16 cellular contexts compared by ENCODE assay signal in the genomic region with DNA sequence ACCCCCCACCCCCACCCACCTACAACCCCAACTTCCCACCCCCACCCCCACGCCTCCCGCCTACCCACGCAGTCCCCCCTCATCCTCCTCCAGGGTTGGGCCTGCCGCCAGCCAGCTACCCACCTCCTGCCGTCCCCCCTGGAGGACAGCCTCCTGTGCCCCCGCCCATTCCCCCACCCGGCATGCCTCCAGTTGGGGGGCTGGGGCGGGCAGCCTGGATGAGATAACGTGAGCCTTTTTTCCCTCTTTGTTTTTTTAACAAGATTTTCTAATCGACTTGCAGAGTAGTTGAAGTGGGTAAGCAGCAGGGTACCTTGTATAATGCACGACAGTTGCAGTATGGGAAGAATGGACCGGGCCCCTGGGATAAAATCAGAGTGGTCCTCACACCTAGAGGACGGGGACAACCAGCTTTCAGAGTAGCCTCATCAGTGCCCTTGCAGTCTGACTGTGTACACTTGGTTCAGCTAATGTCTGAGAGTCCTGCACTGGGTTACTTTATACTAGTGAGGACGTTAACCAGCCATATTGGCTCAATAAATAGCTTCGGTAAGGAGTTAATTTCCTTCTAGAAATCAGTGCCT. TPM values are rescaled to one million over a fixed set of nuclear protein-coding genes. Genes with fewer than 3 reads are reported as not detected.
DNase-seq lines count a peak whose midpoint lies in the region; ATAC-seq, FAIRE-seq and TF ChIP-seq lines count a peak whose summit lies in the region.
"Had no signal": no experiment of that assay in that cellular context is flagged by ENCODE, and none has a peak within 500 bp of the region (broad histone marks: within the 10 kb centered on the region; RNA-seq: fewer than 3 reads in every experiment).

No MANE protein-coding gene starts in this region.

- no peak for TF ChIP-seq RAD21 in HepG2 (CRISPR knock-in tag; IDR thresholded peaks at IDR 0.05)

- H3K27me3 Mint-ChIP-seq in immature natural killer cell (ENCODE audit: low read depth in 3 of 3) = peaks cover 3 to 14% (median 12%) of the 10 kb centered on the region in 3 donors
- H3K27me3 Mint-ChIP-seq: IgD-negative memory B cell had no signal

- FAIRE-seq in HepG2 (lab: Jason Lieb, UNC) = no peak

- WGBS in HepG2 (ENCODE audit: low lambda C conversion rate) = 94% methylated on average over 15 of the region's 15 CpGs
- 76% methylated on average over 14 of the region's 15 CpGs for WGBS in right lobe of liver (ENCODE audit: insufficient coverage, low coverage, low lambda C conversion rate, missing lambda C conversion rate)

- DNase-seq in HepG2 (ENCODE audit: low spot score) (no peak), right lobe of liver (no peak), NCI-H82 treated with DMSO at 0.1 percent for 48 hours (lab: John Stamatoyannopoulos, UW; ENCODE audit: unreplicated experiment) (no peak), immature natural killer cell (no peak)
- DNase-seq in central memory CD4-positive, alpha-beta T cell = no peak
- DNase-seq: activated CD4-positive, CD25-positive, alpha-beta regulatory T cell treated with anti-CD3 and anti-CD28 coated beads, Interleukin-2, amount 50 U/mL, for 72 hours; activated naive CD4-positive, alpha-beta T cell; mesendoderm; NCI-H2081; NCI-H510A; SHP77; stomach had no signal

- POLR2A ChIA-PET in HepG2 (lab: Yijun Ruan, JAX) = no interaction called here

- intact Hi-C loops in HepG2 (cut with micrococcal nuclease; ENCODE audit: unreplicated experiment) (no loop called here), right lobe of liver (cut with DNase I) (no loop called here)

- H3K9me3 ChIP-seq in HepG2 (ENCODE audit: low read length) = no peaks in the 10 kb centered on the region
- H3K9me3 ChIP-seq in right lobe of liver = no peaks in the 10 kb centered on the region
- no peaks in the 10 kb centered on the region for H3K9me3 ChIP-seq in muscle layer of colon (ENCODE audit: low read length)
- H3K9me3 ChIP-seq: stomach had no signal

- H3K4me3 ChIP-seq in HepG2 (replicated peaks in 1 of 3; ENCODE audit: insufficient read depth in 1 of 3, low read depth in 2 of 3, low read length in 3 of 3) = no peak overlapping the region
- H3K4me3 ChIP-seq in right lobe of liver = no peak overlapping the region
- no peak overlapping the region for H3K4me3 ChIP-seq in muscle layer of colon (ENCODE audit: low read depth in 1 of 2, low read length in 2 of 2)
- H3K4me3 ChIP-seq: stomach had no signal

- H3K4me2 ChIP-seq in HepG2 (ENCODE audit: low read depth, low read length) = no peak overlapping the region

- no peak overlapping the region for H3K27ac ChIP-seq in HepG2 (ENCODE audit: extremely low read length, insufficient read depth, low read length)
- H3K27ac ChIP-seq in right lobe of liver = no peak overlapping the region
- H3K27ac ChIP-seq in angular gyrus (ENCODE audit: low read depth, low read length) = peak overlapping the region; percentile 46
- H3K27ac ChIP-seq in muscle layer of colon (ENCODE audit: low read depth, low read length) = peak overlapping the region; percentile 64

- no peak overlapping the region for H3K4me3 Mint-ChIP-seq in immature natural killer cell
- H3K4me3 Mint-ChIP-seq: IgD-negative memory B cell had no signal

- in situ Hi-C loops in HepG2 (cut with HindIII; ENCODE audit: extremely low pct_ligation_motif_present, low pct_unique_long_range_greater_than_20kb) = no loop called here

- BruUV-seq in HepG2 (replicated peaks; lab: Mats Ljungman, UMichigan) = TSS peak; percentile 84

- no peak overlapping the region for H3K9ac ChIP-seq in HepG2 (ENCODE audit: insufficient read depth, low read depth, low read length)
- H3K9ac ChIP-seq in muscle layer of colon (ENCODE audit: low read length) = no peak overlapping the region

- H3K4me1 ChIP-seq in HepG2 (ENCODE audit: insufficient read depth, low read length) = no peaks in the 10 kb centered on the region
- peaks cover 0 to 10% (median 3%) of the 10 kb centered on the region in 4 donors for H3K4me1 ChIP-seq in right lobe of liver
- peaks cover 27% of the 10 kb centered on the region for H3K4me1 ChIP-seq in muscle layer of colon (ENCODE audit: insufficient read depth, low read length)

- H4K20me1 ChIP-seq in HepG2 (ENCODE audit: insufficient read depth, low read length) = peaks cover 10% of the 10 kb centered on the region; the same call in 1 of the 2 replicates

- ATAC-seq in HepG2 (no peak), right lobe of liver (no peak), HG02642 (IDR thresholded peaks at IDR 0.05; ENCODE audit: poor library complexity, unreplicated experiment) (no peak)

- no peak for TF ChIP-seq CTCF in HepG2 (CRISPR knock-in tag; IDR thresholded peaks at IDR 0.05)
- TF ChIP-seq CTCF in right lobe of liver (IDR thresholded peaks at IDR 0.05) = no peak

- H3K36me3 ChIP-seq in HepG2 (replicated peaks in 1 of 2; ENCODE audit: control insufficient read depth in 1 of 2, insufficient read depth in 2 of 2, low read length in 2 of 2) = peaks cover 32 to 80% of the 10 kb centered on the region in 2 experiments; a peak in 4 of 5 replicates
- H3K36me3 ChIP-seq in right lobe of liver = peaks cover 0 to 42% (median 7%) of the 10 kb centered on the region in 4 donors
- H3K36me3 ChIP-seq in muscle layer of colon (ENCODE audit: insufficient read depth, low read length) = peaks cover 71% of the 10 kb centered on the region

- H3K27me3 ChIP-seq in HepG2 (ENCODE audit: control insufficient read depth in 1 of 2, insufficient read depth in 2 of 2, low read length in 2 of 2) (no peaks in the 10 kb centered on the region), right lobe of liver (no peaks in the 10 kb centered on the region), muscle layer of colon (ENCODE audit: control insufficient read depth in 1 of 2, insufficient read depth in 2 of 2, low read length in 2 of 2) (no peaks in the 10 kb centered on the region)
- H3K27me3 ChIP-seq: stomach had no signal

- no peak overlapping the region for H2AFZ ChIP-seq in HepG2 (ENCODE audit: low read length)

- H3K4me1 Mint-ChIP-seq in immature natural killer cell = peaks cover 0 to 1% of the 10 kb centered on the region in 2 donors
- H3K4me1 Mint-ChIP-seq: IgD-negative memory B cell had no signal

- CTCF ChIA-PET in HepG2 (lab: Yijun Ruan, JAX; ENCODE audit: low intra/inter-chr PET ratio, low total read pairs) = no interaction called here

- H3K36me3 Mint-ChIP-seq in immature natural killer cell = peaks cover 10 to 38% (median 20%) of the 10 kb centered on the region in 3 donors

- H3K9me3 Mint-ChIP-seq in immature natural killer cell = no peaks in the 10 kb centered on the region
- H3K9me3 Mint-ChIP-seq: IgD-negative memory B cell had no signal

- TF ChIP-seq EP300 in HepG2 (IDR thresholded peaks at IDR 0.05; ENCODE audit: low read depth in 2 of 2, low read length in 2 of 2) = no peak
- TF ChIP-seq EP300 in HepG2 (CRISPR knock-in tag; IDR thresholded peaks at IDR 0.05; ENCODE audit: borderline replicate concordance) = no peak

- no peak overlapping the region for H3K27ac Mint-ChIP-seq in immature natural killer cell

- TF ChIP-seq POLR2A in HepG2 (IDR thresholded peaks at IDR 0.05; ENCODE audit: insufficient read depth in 1 of 2, low read depth in 2 of 2, low read length in 2 of 2) (peak in 1 of 2 experiments; percentile 30; a peak in 1 of 4 replicates), right lobe of liver (IDR thresholded peaks at IDR 0.05) (no peak)

- no peaks in the 10 kb centered on the region for H3K79me2 ChIP-seq in HepG2 (ENCODE audit: insufficient read depth, low read length)

RNA-seq across cellular contexts. Expression of a gene that starts 29.4 kb away (rescaled TPM):
- total RNA-seq in HepG2 (2016; rRNA removed; fragmentation: Illumina TruSeq; extraction: Trizol) = 9.7 and 16.5 TPM in 2 replicates
- total RNA-seq in HepG2 (2016; cell fraction: cytosol; rRNA removed; fragmentation: Illumina TruSeq; extraction: Trizol; ENCODE audit: low read depth) = 5.1 and 6.8 TPM in 2 replicates
- 10.3 and 17.3 TPM in 2 replicates for total RNA-seq in HepG2 (2016; cell fraction: insoluble cytoplasmic fraction; rRNA removed; fragmentation: Illumina TruSeq; extraction: Trizol)
- 17.8 and 18.8 TPM in 2 replicates for total RNA-seq in HepG2 (2016; cell fraction: membrane; rRNA removed; fragmentation: Illumina TruSeq; extraction: Trizol)
- total RNA-seq in HepG2 (2016; cell fraction: nucleus; rRNA removed; fragmentation: Illumina TruSeq; extraction: Trizol) = 27.1 and 31.3 TPM in 2 replicates
- 4.9 and 14.0 TPM in 2 replicates for polyA plus RNA-seq in HepG2 (2011; rRNA removed)
- polyA plus RNA-seq in HepG2 (2011; cell fraction: cytosol; rRNA removed) = 4.0 and 5.4 TPM in 2 replicates
- polyA plus RNA-seq in HepG2 (2011; cell fraction: nucleus; rRNA removed) = 10.8 and 10.9 TPM in 2 replicates
- 25.5 and 37.8 TPM in 2 replicates for polyA plus RNA-seq in HepG2 (2012)
- polyA plus RNA-seq in HepG2 (2016; cell fraction: cytosol; fragmentation: Illumina TruSeq; extraction: Trizol; ENCODE audit: low read depth) = 13.3 and 14.2 TPM in 2 replicates
- polyA plus RNA-seq in HepG2 (2016; cell fraction: insoluble cytoplasmic fraction; fragmentation: Illumina TruSeq; extraction: Trizol; ENCODE audit: low read depth) = 30.0 and 42.2 TPM in 2 replicates
- polyA plus RNA-seq in HepG2 (2016; cell fraction: membrane; fragmentation: Illumina TruSeq; extraction: Trizol; ENCODE audit: low read depth) = 26.4 and 33.9 TPM in 2 replicates
- polyA plus RNA-seq in HepG2 (2016; cell fraction: nucleus; fragmentation: Illumina TruSeq; extraction: Trizol; ENCODE audit: insufficient read depth, low read depth) = 35.3 and 41.4 TPM in 2 replicates
- 10.0 and 16.9 TPM in 2 replicates for polyA minus RNA-seq in HepG2 (2011; rRNA and poly(A)+ RNA removed; ENCODE audit: low replicate concordance)
- 15.8 and 19.7 TPM in 2 replicates for polyA minus RNA-seq in HepG2 (2011; cell fraction: cytosol; rRNA and poly(A)+ RNA removed)
- polyA minus RNA-seq in HepG2 (2011; cell fraction: nucleus; rRNA and poly(A)+ RNA removed) = 40.8 and 43.4 TPM in 2 replicates
- total RNA-seq in right lobe of liver = 10 to 100 TPM; 11.8 to 23.4 (median 15.4) TPM
- polyA plus RNA-seq in immature natural killer cell = 10 to 100 TPM in 2 of 3 donors, 1 to 10 TPM in 1; 5.8 to 32.9 (median 13.2) TPM

RNA-seq across cellular contexts. Expression of a gene that starts 30.0 kb away (rescaled TPM):
- 67.1 and 71.2 TPM in 2 replicates for total RNA-seq in HepG2 (2016; rRNA removed; fragmentation: Illumina TruSeq; extraction: Trizol)
- total RNA-seq in HepG2 (2016; cell fraction: cytosol; rRNA removed; fragmentation: Illumina TruSeq; extraction: Trizol; ENCODE audit: low read depth) = 486 and 562 TPM in 2 replicates
- 65.7 and 69.4 TPM in 2 replicates for total RNA-seq in HepG2 (2016; cell fraction: insoluble cytoplasmic fraction; rRNA removed; fragmentation: Illumina TruSeq; extraction: Trizol)
- total RNA-seq in HepG2 (2016; cell fraction: membrane; rRNA removed; fragmentation: Illumina TruSeq; extraction: Trizol) = 174 and 189 TPM in 2 replicates
- total RNA-seq in HepG2 (2016; cell fraction: nucleus; rRNA removed; fragmentation: Illumina TruSeq; extraction: Trizol) = 32.6 and 38.0 TPM in 2 replicates
- 26.6 and 30.3 TPM in 2 replicates for polyA plus RNA-seq in HepG2 (2011; rRNA removed)
- polyA plus RNA-seq in HepG2 (2011; cell fraction: cytosol; rRNA removed) = 17.9 and 21.3 TPM in 2 replicates
- 9.0 and 9.6 TPM in 2 replicates for polyA plus RNA-seq in HepG2 (2011; cell fraction: nucleus; rRNA removed)
- polyA plus RNA-seq in HepG2 (2012) = 30.1 and 35.9 TPM in 2 replicates
- polyA plus RNA-seq in HepG2 (2016; cell fraction: cytosol; fragmentation: Illumina TruSeq; extraction: Trizol; ENCODE audit: low read depth) = 31.4 and 32.0 TPM in 2 replicates
- polyA plus RNA-seq in HepG2 (2016; cell fraction: insoluble cytoplasmic fraction; fragmentation: Illumina TruSeq; extraction: Trizol; ENCODE audit: low read depth) = 60.4 and 64.7 TPM in 2 replicates
- 47.6 and 54.1 TPM in 2 replicates for polyA plus RNA-seq in HepG2 (2016; cell fraction: membrane; fragmentation: Illumina TruSeq; extraction: Trizol; ENCODE audit: low read depth)
- polyA plus RNA-seq in HepG2 (2016; cell fraction: nucleus; fragmentation: Illumina TruSeq; extraction: Trizol; ENCODE audit: insufficient read depth, low read depth) = 32.3 and 34.4 TPM in 2 replicates
- 45.8 and 74.7 TPM in 2 replicates for polyA minus RNA-seq in HepG2 (2011; rRNA and poly(A)+ RNA removed; ENCODE audit: low replicate concordance)
- polyA minus RNA-seq in HepG2 (2011; cell fraction: cytosol; rRNA and poly(A)+ RNA removed) = 54.3 and 55.8 TPM in 2 replicates
- polyA minus RNA-seq in HepG2 (2011; cell fraction: nucleus; rRNA and poly(A)+ RNA removed) = 34.1 and 34.2 TPM in 2 replicates
- total RNA-seq in right lobe of liver = 10 to 100 TPM; 24.7 to 42.0 (median 28.8) TPM
- 100 to 1,000 TPM in 1 of 3 donors, 10 to 100 TPM in 2; 60.8 to 112 (median 66.5) TPM for polyA plus RNA-seq in immature natural killer cell

Comparison
In these comparisons a context has a peak if more than half of its experiments do, and no peak if none do; other contexts are left out.
1. H3K27ac ChIP-seq: peak in angular gyrus (single experiment) and muscle layer of colon (single experiment); none in HepG2 (single experiment) and right lobe of liver (0 of 3).